In genomic region chr13:28048768-28049167, GRCh38 we compare ENCODE assay signal across 1 cellular context.
TF ChIP-seq lines count a peak whose summit lies in the region.

No MANE protein-coding gene starts in this region.

TF ChIP-seq in GM23338, 12 proteins besides CTCF, POLR2A, EP300 and RAD21 (continued from another document):
- TF ChIP-seq ZNF462 (CRISPR knock-in tag; IDR thresholded peaks at IDR 0.05) (no peak), POLR2AphosphoS5 (IDR thresholded peaks at IDR 0.05; ENCODE audit: low read depth) (no peak), EZH2 (IDR thresholded peaks at IDR 0.05; ENCODE audit: low read depth, unreplicated experiment) (no peak), ZNF331 (CRISPR knock-in tag; IDR thresholded peaks at IDR 0.05; ENCODE audit: low read depth) (no peak), CREB1 (CRISPR knock-in tag; IDR thresholded peaks at IDR 0.05; ENCODE audit: low read depth) (no peak), STAT1 (IDR thresholded peaks at IDR 0.05; ENCODE audit: unreplicated experiment) (no peak)
- TF ChIP-seq, protein P1, sequence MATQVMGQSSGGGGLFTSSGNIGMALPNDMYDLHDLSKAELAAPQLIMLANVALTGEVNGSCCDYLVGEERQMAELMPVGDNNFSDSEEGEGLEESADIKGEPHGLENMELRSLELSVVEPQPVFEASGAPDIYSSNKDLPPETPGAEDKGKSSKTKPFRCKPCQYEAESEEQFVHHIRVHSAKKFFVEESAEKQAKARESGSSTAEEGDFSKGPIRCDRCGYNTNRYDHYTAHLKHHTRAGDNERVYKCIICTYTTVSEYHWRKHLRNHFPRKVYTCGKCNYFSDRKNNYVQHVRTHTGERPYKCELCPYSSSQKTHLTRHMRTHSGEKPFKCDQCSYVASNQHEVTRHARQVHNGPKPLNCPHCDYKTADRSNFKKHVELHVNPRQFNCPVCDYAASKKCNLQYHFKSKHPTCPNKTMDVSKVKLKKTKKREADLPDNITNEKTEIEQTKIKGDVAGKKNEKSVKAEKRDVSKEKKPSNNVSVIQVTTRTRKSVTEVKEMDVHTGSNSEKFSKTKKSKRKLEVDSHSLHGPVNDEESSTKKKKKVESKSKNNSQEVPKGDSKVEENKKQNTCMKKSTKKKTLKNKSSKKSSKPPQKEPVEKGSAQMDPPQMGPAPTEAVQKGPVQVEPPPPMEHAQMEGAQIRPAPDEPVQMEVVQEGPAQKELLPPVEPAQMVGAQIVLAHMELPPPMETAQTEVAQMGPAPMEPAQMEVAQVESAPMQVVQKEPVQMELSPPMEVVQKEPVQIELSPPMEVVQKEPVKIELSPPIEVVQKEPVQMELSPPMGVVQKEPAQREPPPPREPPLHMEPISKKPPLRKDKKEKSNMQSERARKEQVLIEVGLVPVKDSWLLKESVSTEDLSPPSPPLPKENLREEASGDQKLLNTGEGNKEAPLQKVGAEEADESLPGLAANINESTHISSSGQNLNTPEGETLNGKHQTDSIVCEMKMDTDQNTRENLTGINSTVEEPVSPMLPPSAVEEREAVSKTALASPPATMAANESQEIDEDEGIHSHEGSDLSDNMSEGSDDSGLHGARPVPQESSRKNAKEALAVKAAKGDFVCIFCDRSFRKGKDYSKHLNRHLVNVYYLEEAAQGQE (IDR thresholded peaks at IDR 0.05; ENCODE audit: unreplicated experiment) = no peak
